In the genomic region with DNA sequence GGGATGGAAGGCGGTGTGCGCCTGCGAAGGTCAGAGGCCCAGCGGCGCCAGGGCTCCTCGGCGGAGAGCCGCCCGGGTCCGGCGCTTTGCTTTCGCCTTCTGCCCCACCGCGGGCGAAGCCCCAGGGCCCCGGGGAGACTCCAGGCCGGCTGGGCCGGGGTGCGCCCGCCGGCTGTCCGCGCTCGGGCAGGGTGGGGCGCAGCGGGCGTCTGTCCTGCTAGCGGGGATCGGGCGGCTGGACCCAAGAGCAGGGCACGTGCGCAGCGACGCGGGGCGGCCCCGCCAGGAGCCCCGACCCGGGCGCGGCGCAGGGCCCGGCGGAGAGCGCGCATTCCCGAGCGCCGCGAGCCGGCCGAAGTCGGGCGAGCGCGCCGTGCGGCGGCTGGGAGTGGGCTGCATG, we compare ENCODE assay signal across 8 cellular contexts. TPM values are rescaled to one million over a fixed set of nuclear protein-coding genes. Genes with fewer than 3 reads are reported as not detected.
A peak's percentile ranks its signal among the peaks of the same experiment; 100 is the strongest.
DNase-seq lines count a peak whose midpoint lies in the region; ATAC-seq and TF ChIP-seq lines count a peak whose summit lies in the region.

No MANE protein-coding gene starts in this region.

- H3K9ac ChIP-seq in neural progenitor cell, result no peak overlapping the region
- H3K9ac ChIP-seq in MM.1S (ENCODE audit: low read length), result no peak overlapping the region

- peak; percentile 22 for ATAC-seq in HG02981 (IDR thresholded peaks at IDR 0.05; ENCODE audit: unreplicated experiment)

- H3K36me3 ChIP-seq in neural progenitor cell (no peaks in the 10 kb centered on the region), MM.1S (replicated peaks; ENCODE audit: insufficient read depth, low read length) (no peaks in the 10 kb centered on the region)

- no peaks in the 10 kb centered on the region for H3K9me2 ChIP-seq in MM.1S (replicated peaks; ENCODE audit: insufficient read depth, low read length)

- TF ChIP-seq CTCF in Calu3 (IDR thresholded peaks at IDR 0.05; ENCODE audit: unreplicated experiment) (no peak), dorsolateral prefrontal cortex (IDR thresholded peaks at IDR 0.05 in 54 of 56, conservative IDR thresholded peaks at IDR 0.05 in 2 of 56; ENCODE audit: low read depth in 1 of 56, partially characterized antibody in 56 of 56) (no peak), neural progenitor cell (IDR thresholded peaks at IDR 0.05) (no peak), MM.1S (IDR thresholded peaks at IDR 0.05; ENCODE audit: low read length) (no peak)

- H3K27ac ChIP-seq in dorsolateral prefrontal cortex (no peak overlapping the region), neural progenitor cell (no peak overlapping the region), MM.1S (ENCODE audit: low read length) (no peak overlapping the region)

- no TSS peak for BruUV-seq in Calu3 (replicated peaks; lab: Mats Ljungman, UMichigan)

- H4K20me1 ChIP-seq in neural progenitor cell (ENCODE audit: low read depth) (peaks cover 8% of the 10 kb centered on the region), MM.1S (ENCODE audit: insufficient read depth, low read length) (no peaks in the 10 kb centered on the region)

- H3K27ac Mint-ChIP-seq in Calu3 (ENCODE audit: unreplicated experiment), result peak overlapping the region; percentile 81
- no peak overlapping the region for H3K27ac Mint-ChIP-seq in neural progenitor cell

- intact Hi-C loops in Calu3 (cut with micrococcal nuclease; ENCODE audit: unreplicated experiment) (no loop called here), dorsolateral prefrontal cortex (cut with DNase I) (loop anchor here in 1 of 2 donors (10.0 kb wide), 1 partner anchor 254 kb away; no protein-coding TSS in a partner anchor)

- peaks cover 63% of the 10 kb centered on the region for H3K36me3 Mint-ChIP-seq in Calu3 (ENCODE audit: insufficient read depth, unreplicated experiment)
- H3K36me3 Mint-ChIP-seq in neural progenitor cell, result no peaks in the 10 kb centered on the region

- DNase-seq in Calu3, result no peak
- no peak for DNase-seq in dorsolateral prefrontal cortex
- peak; percentile 65 for DNase-seq in neural progenitor cell (ENCODE audit: low spot score)
- no peak for DNase-seq in AG08395 (ENCODE audit: low spot score)
- no peak for DNase-seq in RPMI8226
- no peak for DNase-seq in MM.1S
- DNase-seq in H4 (ENCODE audit: low spot score), result no peak

- H3K9me3 Mint-ChIP-seq in Calu3 (ENCODE audit: low read depth, unreplicated experiment) (no peaks in the 10 kb centered on the region), neural progenitor cell (no peaks in the 10 kb centered on the region)

- no peaks in the 10 kb centered on the region for H3K79me2 ChIP-seq in neural progenitor cell (ENCODE audit: low read depth)
- no peaks in the 10 kb centered on the region for H3K79me2 ChIP-seq in MM.1S (ENCODE audit: low read length)

- H3K4me3 ChIP-seq in dorsolateral prefrontal cortex, result peak overlapping the region in 56 of 59 donors; percentile 3 to 65 (median 47)
- peak overlapping the region; percentile 55 for H3K4me3 ChIP-seq in neural progenitor cell
- H3K4me3 ChIP-seq in MM.1S (ENCODE audit: low read length), result no peak overlapping the region

- no peak overlapping the region for H2AFZ ChIP-seq in neural progenitor cell (replicated peaks)
- H2AFZ ChIP-seq in MM.1S (ENCODE audit: low read length), result no peak overlapping the region

- H3K4me1 Mint-ChIP-seq in Calu3 (ENCODE audit: low read depth, unreplicated experiment) (peaks cover 26% of the 10 kb centered on the region), neural progenitor cell (peaks cover 15% of the 10 kb centered on the region)

- CTCF ChIA-PET in Calu3 (lab: Charles Lee), result interaction anchor here (1.0 to 1.6 kb wide), 4 partner anchors 30 to 157 kb away, joined by 3 to 5 read pairs (median 4); no protein-coding TSS in a partner anchor

- H3K27me3 Mint-ChIP-seq in Calu3 (ENCODE audit: unreplicated experiment) (no peaks in the 10 kb centered on the region), neural progenitor cell (ENCODE audit: insufficient read depth, low read depth) (peaks cover 58% of the 10 kb centered on the region)

- no peaks in the 10 kb centered on the region for H3K9me3 ChIP-seq in neural progenitor cell (ENCODE audit: low read depth)
- H3K9me3 ChIP-seq in MM.1S (replicated peaks; ENCODE audit: insufficient read depth, low read length), result no peaks in the 10 kb centered on the region

- H3K4me3 Mint-ChIP-seq in Calu3 (ENCODE audit: low read depth, unreplicated experiment), result peak overlapping the region; percentile 71
- H3K4me3 Mint-ChIP-seq in neural progenitor cell, result peak overlapping the region; percentile 85

- peaks cover 0 to 42% (median 27%) of the 10 kb centered on the region in 45 donors for H3K27me3 ChIP-seq in dorsolateral prefrontal cortex
- H3K27me3 ChIP-seq in neural progenitor cell, result peaks cover 93% of the 10 kb centered on the region
- peaks cover 29% of the 10 kb centered on the region for H3K27me3 ChIP-seq in MM.1S (replicated peaks; ENCODE audit: insufficient read depth, low read length)

- H3K4me1 ChIP-seq in neural progenitor cell, result peaks cover 21% of the 10 kb centered on the region
- no peaks in the 10 kb centered on the region for H3K4me1 ChIP-seq in MM.1S (ENCODE audit: low read length)

- H3K4me2 ChIP-seq in neural progenitor cell (peak overlapping the region; percentile 97), MM.1S (ENCODE audit: low read depth, low read length) (no peak overlapping the region)

- H3F3A ChIP-seq in neural progenitor cell (ENCODE audit: low read depth) (peaks cover 9% of the 10 kb centered on the region), MM.1S (ENCODE audit: insufficient read depth, low read length) (no peaks in the 10 kb centered on the region)

RNA-seq across cellular contexts. Expression of a gene that starts 0.6 kb away (rescaled TPM):
- total RNA-seq in Calu3 (2022) (666 and 983 TPM in 2 replicates), dorsolateral prefrontal cortex (10 to 100 TPM in 61 of 120 experiments, 1 to 10 TPM in 59; 2.6 to 21.6 (median 10.1) TPM), neural progenitor cell (ENCODE audit: low replicate concordance) (0.74 and 0.80 TPM in 2 replicates)
- 54.3 and 57.9 TPM in 2 replicates for total RNA-seq in H4 (2014; rRNA removed; shearing (Covaris generic))

RNA-seq across cellular contexts. Expression of a gene that starts 40.1 kb away (rescaled TPM):
- 20.1 and 21.3 TPM in 2 replicates for total RNA-seq in Calu3 (2022)
- total RNA-seq in dorsolateral prefrontal cortex, result 10 to 100 TPM; 18.9 to 73.5 (median 38.2) TPM
- total RNA-seq in neural progenitor cell (ENCODE audit: low replicate concordance), result 0.43 TPM in 1 of 2 replicates, not detected in the other
- total RNA-seq in H4 (2014; rRNA removed; shearing (Covaris generic)), result 1.4 and 2.9 TPM in 2 replicates

Comparison
In these comparisons a context has a peak if more than half of its experiments do, and no peak if none do; other contexts are left out.
1. RNA of a gene that starts 0.6 kb away (total RNA-seq): 666 to 983 TPM in Calu3; 54.3 to 57.9 TPM in H4, 2.6 to 21.6 TPM in dorsolateral prefrontal cortex and 0.74 to 0.80 TPM in neural progenitor cell; every median in the first group is over 10 times any median in the second.